Comparison of ENCODE assay signal across 8 cellular contexts in genomic region chr2:58428553-58429284, GRCh38.
DNase-seq lines count a peak whose midpoint lies in the region; ATAC-seq and TF ChIP-seq lines count a peak whose summit lies in the region.

No MANE protein-coding gene starts in this region.

- DNase-seq in activated T-cell treated with anti-CD3 and anti-CD28 coated beads, Interleukin-2, amount 50 U/mL, for 24 hours = no peak
- DNase-seq in activated T-cell treated with anti-CD3 and anti-CD28 coated beads, Interleukin-2, amount 50 U/mL, for 1 hour = no peak
- no peak for DNase-seq in central memory CD8-positive, alpha-beta T cell (ENCODE audit: low spot score in 2 of 2)
- peak in 1 of 3 donors; percentile 4 for DNase-seq in mucosa of descending colon
- no peak for DNase-seq in activated CD8-positive, alpha-beta memory T cell treated with anti-CD3 and anti-CD28 coated beads, Interleukin-2, amount 50 U/mL, for 4 hours
- DNase-seq in hepatic stellate cell (ENCODE audit: low spot score) = no peak

- H3K27ac Mint-ChIP-seq in activated T-cell treated with anti-CD3 and anti-CD28 coated beads, Interleukin-2, amount 50 U/mL, for 24 hours = no peak overlapping the region
- H3K27ac Mint-ChIP-seq in IgD-negative memory B cell = no peak overlapping the region
- no peak overlapping the region for H3K27ac Mint-ChIP-seq in central memory CD8-positive, alpha-beta T cell (ENCODE audit: low read depth)

- no peaks in the 10 kb centered on the region for H3K36me3 Mint-ChIP-seq in activated T-cell treated with anti-CD3 and anti-CD28 coated beads, Interleukin-2, amount 50 U/mL, for 24 hours (ENCODE audit: low read depth)
- no peaks in the 10 kb centered on the region for H3K36me3 Mint-ChIP-seq in IgD-negative memory B cell
- no peaks in the 10 kb centered on the region for H3K36me3 Mint-ChIP-seq in central memory CD8-positive, alpha-beta T cell (ENCODE audit: insufficient read depth)

- no peak for ATAC-seq in central memory CD8-positive, alpha-beta T cell (replicated peaks; ENCODE audit: extremely low read depth, poor library complexity, severe bottlenecking)
- ATAC-seq in mucosa of descending colon (peak; percentile 50), HG03460 (IDR thresholded peaks at IDR 0.05; ENCODE audit: unreplicated experiment) (no peak)

- no peaks in the 10 kb centered on the region for H3K9me3 Mint-ChIP-seq in activated T-cell treated with anti-CD3 and anti-CD28 coated beads, Interleukin-2, amount 50 U/mL, for 24 hours
- H3K9me3 Mint-ChIP-seq in IgD-negative memory B cell = no peaks in the 10 kb centered on the region
- H3K9me3 Mint-ChIP-seq in central memory CD8-positive, alpha-beta T cell = peaks cover 6% of the 10 kb centered on the region

- H3K9me3 ChIP-seq in mucosa of descending colon = no peaks in the 10 kb centered on the region

- H3K4me3 Mint-ChIP-seq in activated T-cell treated with anti-CD3 and anti-CD28 coated beads, Interleukin-2, amount 50 U/mL, for 24 hours = peak overlapping the region; percentile 55
- H3K4me3 Mint-ChIP-seq in IgD-negative memory B cell = peak overlapping the region in 3 of 4 donors; percentile 13 to 84 (median 50)
- H3K4me3 Mint-ChIP-seq in central memory CD8-positive, alpha-beta T cell = peak overlapping the region; percentile 35

- H3K36me3 ChIP-seq in mucosa of descending colon (ENCODE audit: low read depth) = no peaks in the 10 kb centered on the region

- intact Hi-C loops in mucosa of descending colon (cut with DNase I, micrococcal nuclease) = no loop called here

- no peak for TF ChIP-seq CTCF in mucosa of descending colon (IDR thresholded peaks at IDR 0.05)

- H3K4me3 ChIP-seq in mucosa of descending colon = no peak overlapping the region

- H3K4me1 ChIP-seq in mucosa of descending colon (ENCODE audit: low read depth) = peaks cover 8% of the 10 kb centered on the region

- H3K27me3 Mint-ChIP-seq in activated T-cell treated with anti-CD3 and anti-CD28 coated beads, Interleukin-2, amount 50 U/mL, for 24 hours = peaks cover 44% of the 10 kb centered on the region
- H3K27me3 Mint-ChIP-seq in IgD-negative memory B cell = peaks cover 27% of the 10 kb centered on the region
- H3K27me3 Mint-ChIP-seq in central memory CD8-positive, alpha-beta T cell = peaks cover 71% of the 10 kb centered on the region

- H3K4me1 Mint-ChIP-seq in activated T-cell treated with anti-CD3 and anti-CD28 coated beads, Interleukin-2, amount 50 U/mL, for 24 hours (ENCODE audit: low read depth) = peaks cover 9% of the 10 kb centered on the region
- H3K4me1 Mint-ChIP-seq in IgD-negative memory B cell = peaks cover 0 to 18% (median 11%) of the 10 kb centered on the region in 3 donors
- peaks cover 4% of the 10 kb centered on the region for H3K4me1 Mint-ChIP-seq in central memory CD8-positive, alpha-beta T cell
